In genomic region chr10:2900530-2900929, GRCh38 we compare ENCODE assay signal across 34 cellular contexts.
"Had no signal": no experiment of that assay in that cellular context is flagged by ENCODE, and none has a peak within 500 bp of the region (broad histone marks: within the 10 kb centered on the region; RNA-seq: fewer than 3 reads in every experiment).

No MANE protein-coding gene starts in this region.

- H3K27ac Mint-ChIP-seq: activated CD4-positive, alpha-beta memory T cell treated with anti-CD3 and anti-CD28 coated beads for 36 hours; activated naive CD4-positive, alpha-beta T cell treated with anti-CD3 and anti-CD28 coated beads for 36 hours; activated naive CD4-positive, alpha-beta T cell treated with anti-CD3 and anti-CD28 coated beads, Interleukin-2, amount 50 U/mL, for 72 hours; activated T-helper 1 cell treated with anti-CD3 and anti-CD28 coated beads, Interleukin-12 subunit alpha, Interleukin-12 subunit beta, Interleukin-2, Interleukin-4 antibody, amounts not matched to agents 30 ng/mL and 10 ng/mL and 1 ng/mL, durations not matched to agents 14 hours and 24 hours and 36 hours; T-helper 1 cell treated with Interleukin-12 subunit alpha and Interleukin-12 subunit beta and Interleukin-4 antibody, amounts not matched to agents 30 μg/mL and 1 μg/mL, for 36 hours; T-helper 2 cell treated with Interferon-gamma antibody and Interleukin-4, amounts not matched to agents 5 μg/mL and 100 μg/mL, for 36 hours had no signal

- H3K27me3 ChIP-seq: adrenal gland, body of pancreas, SJCRH30 had no signal

- H3K9me3 ChIP-seq: adrenal gland, body of pancreas, breast epithelium, MG63, SJCRH30 had no signal

- H3K4me1 ChIP-seq: adrenal gland, body of pancreas, breast epithelium, SJCRH30 had no signal

- H3K4me3 Mint-ChIP-seq: activated CD4-positive, alpha-beta memory T cell treated with anti-CD3 and anti-CD28 coated beads for 36 hours; activated naive CD4-positive, alpha-beta T cell treated with anti-CD3 and anti-CD28 coated beads for 36 hours; activated T-cell treated with anti-CD3 and anti-CD28 coated beads, Interleukin-2, amount 50 U/mL, for 4 hours; activated T-helper 1 cell treated with anti-CD3 and anti-CD28 coated beads, Interleukin-12 subunit alpha, Interleukin-12 subunit beta, Interleukin-2, Interleukin-4 antibody, amounts not matched to agents 30 ng/mL and 10 ng/mL and 1 ng/mL, durations not matched to agents 14 hours and 24 hours and 36 hours; T-helper 1 cell treated with Interleukin-12 subunit alpha and Interleukin-12 subunit beta and Interleukin-4 antibody, amounts not matched to agents 30 μg/mL and 1 μg/mL, for 36 hours; T-helper 2 cell treated with Interferon-gamma antibody and Interleukin-4, amounts not matched to agents 5 μg/mL and 100 μg/mL, for 36 hours had no signal

- H3K27ac ChIP-seq: adrenal gland, body of pancreas, breast epithelium, PC-9, SJCRH30, SK-N-MC had no signal

- H3K36me3 Mint-ChIP-seq: activated CD4-positive, alpha-beta memory T cell treated with anti-CD3 and anti-CD28 coated beads for 36 hours; activated naive CD4-positive, alpha-beta T cell treated with anti-CD3 and anti-CD28 coated beads, Interleukin-2, amount 50 U/mL, for 72 hours had no signal

- ATAC-seq: activated naive CD4-positive, alpha-beta T cell treated with anti-CD3 and anti-CD28 coated beads, Interleukin-2, amount 50 U/mL, for 72 hours; activated T-cell treated with anti-CD3 and anti-CD28 coated beads, Interleukin-2, amount 50 U/mL, for 4 hours; body of pancreas; K562 had no signal

- H3K9me3 Mint-ChIP-seq: activated CD4-positive, alpha-beta memory T cell treated with anti-CD3 and anti-CD28 coated beads for 36 hours; activated naive CD4-positive, alpha-beta T cell treated with anti-CD3 and anti-CD28 coated beads for 36 hours; activated naive CD4-positive, alpha-beta T cell treated with anti-CD3 and anti-CD28 coated beads, Interleukin-2, amount 50 U/mL, for 72 hours; activated T-cell treated with anti-CD3 and anti-CD28 coated beads, Interleukin-2, amount 50 U/mL, for 4 hours; activated T-helper 1 cell treated with anti-CD3 and anti-CD28 coated beads, Interleukin-12 subunit alpha, Interleukin-12 subunit beta, Interleukin-2, Interleukin-4 antibody, amounts not matched to agents 30 ng/mL and 10 ng/mL and 1 ng/mL, durations not matched to agents 14 hours and 24 hours and 36 hours; T-helper 1 cell treated with Interleukin-12 subunit alpha and Interleukin-12 subunit beta and Interleukin-4 antibody, amounts not matched to agents 30 μg/mL and 1 μg/mL, for 36 hours; T-helper 2 cell treated with Interferon-gamma antibody and Interleukin-4, amounts not matched to agents 5 μg/mL and 100 μg/mL, for 36 hours had no signal

- H3K36me3 ChIP-seq: adrenal gland, breast epithelium, MG63, SJCRH30 had no signal

- H3K4me2 ChIP-seq: PC-9 had no signal

- DNase-seq: activated CD4-positive, alpha-beta memory T cell treated with anti-CD3 and anti-CD28 coated beads for 36 hours; activated CD4-positive, alpha-beta T cell treated with anti-CD3 and anti-CD28 coated beads for 4 hours; activated CD4-positive, alpha-beta T cell treated with anti-CD3 and anti-CD28 coated beads, Interleukin-2, amount 50 U/mL, for 1 hour; activated CD4-positive, CD25-positive, alpha-beta regulatory T cell treated with anti-CD3 and anti-CD28 coated beads, Interleukin-2, amount 50 U/mL, for 72 hours; activated CD8-positive, alpha-beta memory T cell treated with anti-CD3 and anti-CD28 coated beads, Interleukin-2, amount 50 U/mL, for 4 hours; activated gamma-delta T cell treated with Interleukin-2 at 50 U/mL for 16 hours; activated naive CD4-positive, alpha-beta T cell treated with anti-CD3 and anti-CD28 coated beads for 36 hours; activated T-cell treated with anti-CD3 and anti-CD28 coated beads for 4 hours; activated T-cell treated with anti-CD3 and anti-CD28 coated beads, Interleukin-2, amount 50 U/mL, for 4 hours; adrenal gland; body of pancreas; Karpas-422; MG63; NCI-H1048; NCI-H1105 treated with DMSO at 0.1 percent for 48 hours; NCI-H1436; NCI-H1694; NCI-H1930; NCI-H345; NCI-H524 treated with DMSO at 0.1 percent for 48 hours; NK-92 treated with Interleukin-12 subunit alpha and Interleukin-12 subunit beta, amount 100 ng/mL, for 24 hours; PC-9; SHP77; SJCRH30 had no signal

- H3K4me3 ChIP-seq: adrenal gland, body of pancreas, breast epithelium, K562, MG63, PC-9, SJCRH30, SK-N-MC had no signal

- H2AFZ ChIP-seq: PC-9 had no signal

- FAIRE-seq: astrocyte, K562, RCC 7860, TTC549 had no signal
